In genomic region chr3:55201729-55202128, GRCh38 we compare ENCODE assay signal across 24 cellular contexts.
"Had no signal": no experiment of that assay in that cellular context is flagged by ENCODE, and none has a peak within 500 bp of the region (broad histone marks: within the 10 kb centered on the region; RNA-seq: fewer than 3 reads in every experiment).

No MANE protein-coding gene starts in this region.

- H3K36me3 ChIP-seq: esophagus squamous epithelium, left ventricle myocardium inferior, lower lobe of right lung, right lobe of liver, suprapubic skin, thyroid gland, upper lobe of left lung had no signal

- H3K9me3 ChIP-seq: esophagus squamous epithelium, left ventricle myocardium inferior, lower lobe of right lung, psoas muscle, right lobe of liver, suprapubic skin, thyroid gland, upper lobe of left lung had no signal

- ATAC-seq: left cardiac atrium; lower lobe of right lung; psoas muscle; right lobe of liver; stimulated activated effector memory CD8-positive, alpha-beta T cell treated with anti-CD3 and anti-CD28 coated beads, Interleukin-12 subunit alpha, Interleukin-12 subunit beta, amount 100 ng/mL, for 72 hours; stimulated activated naive CD8-positive, alpha-beta T cell treated with anti-CD3 and anti-CD28 coated beads, Interleukin-15, Interleukin-2, amounts not matched to agents 100 U/mL and 50 U/mL, for 24 hours had no signal

- H3K4me1 ChIP-seq: esophagus squamous epithelium, left ventricle myocardium inferior, lower lobe of right lung, psoas muscle, right lobe of liver, suprapubic skin, thyroid gland, upper lobe of left lung had no signal

- H3K27ac ChIP-seq: esophagus squamous epithelium, hepatocyte, left ventricle myocardium inferior, lower lobe of right lung, psoas muscle, right lobe of liver, suprapubic skin, thyroid gland, upper lobe of left lung had no signal

- H2AFZ ChIP-seq: hepatocyte had no signal

- H3K4me2 ChIP-seq: hepatocyte had no signal

- DNase-seq: cerebellar nuclear complex; dermis blood vessel endothelial cell; esophagus squamous epithelium; foreskin melanocyte; head of caudate nucleus; kidney; left cardiac atrium; left ventricle myocardium inferior; lower lobe of right lung; midbrain; naive B cell; nephron progenitor cell; psoas muscle; retina; right lobe of liver; stimulated activated CD4-positive, alpha-beta T cell treated with anti-CD3 and anti-CD28 coated beads, Interleukin-4, amount 100 ng/mL, for 1 hour; stimulated activated CD8-positive, alpha-beta memory T cell treated with anti-CD3 and anti-CD28 coated beads, Interleukin-4, amount 100 ng/mL, for 48 hours; stimulated activated naive CD8-positive, alpha-beta T cell treated with anti-CD3 and anti-CD28 coated beads, Interleukin-15, Interleukin-2, amounts not matched to agents 100 U/mL and 50 U/mL, for 24 hours; thyroid gland; upper lobe of left lung had no signal

- H3K27me3 ChIP-seq: esophagus squamous epithelium, hepatocyte, right lobe of liver, suprapubic skin, thyroid gland, upper lobe of left lung had no signal

- H3K79me2 ChIP-seq: hepatocyte had no signal

- H3K4me3 ChIP-seq: esophagus squamous epithelium, hepatocyte, left ventricle myocardium inferior, lower lobe of right lung, psoas muscle, right lobe of liver, skin epidermis, suprapubic skin, thyroid gland, upper lobe of left lung had no signal
